ENCODE assay signal across 11 cellular contexts in genomic region chr17:57938061-57938502, GRCh38. TPM values are rescaled to one million over a fixed set of nuclear protein-coding genes. Genes with fewer than 3 reads are reported as not detected.
A peak's percentile ranks its signal among the peaks of the same experiment; 100 is the strongest.
DNase-seq lines count a peak whose midpoint lies in the region; ATAC-seq and TF ChIP-seq lines count a peak whose summit lies in the region.
"Had no signal": no experiment of that assay in that cellular context is flagged by ENCODE, and none has a peak within 500 bp of the region (broad histone marks: within the 10 kb centered on the region; RNA-seq: fewer than 3 reads in every experiment).

No MANE protein-coding gene starts in this region.

- peaks cover 11% of the 10 kb centered on the region for H3K79me1 ChIP-seq in mesenchymal stem cell (replicated peaks; ENCODE audit: low read length, poor library complexity, severe bottlenecking)

- peaks cover 42% of the 10 kb centered on the region for H3K4me1 ChIP-seq in mesenchymal stem cell (ENCODE audit: control insufficient read depth, insufficient read depth, low read depth, low read length)
- peaks cover 66 to 95% (median 74%) of the 10 kb centered on the region in 4 donors for H3K4me1 ChIP-seq in transverse colon

- H4K8ac ChIP-seq in mesenchymal stem cell (ENCODE audit: low read length) = peak overlapping the region; percentile 72

- H3K36me3 ChIP-seq in mesenchymal stem cell (ENCODE audit: control insufficient read depth in 1 of 2, insufficient read depth in 2 of 2, low read depth in 1 of 2, low read length in 2 of 2) (peaks cover 0 to 4% of the 10 kb centered on the region in 2 experiments), transverse colon (no peaks in the 10 kb centered on the region)
- H3K36me3 ChIP-seq: brain microvascular endothelial cell had no signal

- peak overlapping the region in 1 of 2 experiments; percentile 84 for H3K18ac ChIP-seq in mesenchymal stem cell (ENCODE audit: low read depth in 1 of 2, low read length in 2 of 2)

- H3K27me3 ChIP-seq in mesenchymal stem cell (ENCODE audit: control insufficient read depth in 1 of 2, insufficient read depth in 1 of 2, low read length in 2 of 2) (no peaks in the 10 kb centered on the region), transverse colon (no peaks in the 10 kb centered on the region)
- H3K27me3 ChIP-seq: brain microvascular endothelial cell had no signal

- no peak overlapping the region for H2BK120ac ChIP-seq in mesenchymal stem cell (ENCODE audit: low read depth, low read length)

- H3K23ac ChIP-seq in mesenchymal stem cell (ENCODE audit: low read length in 2 of 2) = peak overlapping the region in 1 of 2 experiments; percentile 77

- no peak for TF ChIP-seq CTCF in transverse colon (IDR thresholded peaks at IDR 0.05)

- peak overlapping the region in 1 of 2 experiments; percentile 80 for H2BK12ac ChIP-seq in mesenchymal stem cell (ENCODE audit: low read length in 2 of 2)

- in situ Hi-C loops in transverse colon (cut with MboI; ENCODE audit: low pct_ligation_motif_present in 1 of 4, low pct_unique_long_range_greater_than_20kb in 1 of 4, low sequenced_read_pairs in 3 of 4) = no loop called here

- no peak overlapping the region for H3K9ac ChIP-seq in mesenchymal stem cell (ENCODE audit: low read length)

- no peaks in the 10 kb centered on the region for H3K9me3 ChIP-seq in mesenchymal stem cell (ENCODE audit: control insufficient read depth, low read length)
- H3K9me3 ChIP-seq in transverse colon = no peaks in the 10 kb centered on the region

- intact Hi-C loops in transverse colon (cut with DNase I; ENCODE audit: low total_unique reads) = no loop called here

- TF ChIP-seq EP300 in transverse colon (IDR thresholded peaks at IDR 0.05; ENCODE audit: low read depth) = no peak

- WGBS in mesenchymal stem cell = 77% methylated on average over 7 of the region's 7 CpGs
- WGBS in transverse colon (ENCODE audit: low coverage in 1 of 2), 2 donors = 23 to 38% methylated on average over 5 to 7 of the region's 7 CpGs

- ATAC-seq in GM21367 (IDR thresholded peaks at IDR 0.05; ENCODE audit: unreplicated experiment) (no peak), HG03469 (IDR thresholded peaks at IDR 0.05; ENCODE audit: unreplicated experiment) (no peak)

- H3K14ac ChIP-seq in mesenchymal stem cell (ENCODE audit: low read length in 2 of 2) = no peak overlapping the region

- H2BK15ac ChIP-seq in mesenchymal stem cell (ENCODE audit: low read depth, poor library complexity, severe bottlenecking) = no peak overlapping the region

- no peak overlapping the region for H2BK5ac ChIP-seq in mesenchymal stem cell (ENCODE audit: low read depth, low read length, poor library complexity, severe bottlenecking)

- H3K27ac ChIP-seq in angular gyrus (ENCODE audit: low read depth, low read length) (peak overlapping the region; percentile 58), mesenchymal stem cell (ENCODE audit: low read length, poor library complexity, severe bottlenecking) (no peak overlapping the region), transverse colon (peak overlapping the region; percentile 91 to 99 (median 97))
- H3K27ac ChIP-seq: brain microvascular endothelial cell, SK-N-MC had no signal

- peak overlapping the region; percentile 84 for H4K91ac ChIP-seq in mesenchymal stem cell (ENCODE audit: low read length)

- H3K4me3 ChIP-seq in mesenchymal stem cell (ENCODE audit: insufficient read depth in 1 of 2, low read depth in 1 of 2, low read length in 2 of 2) = no peak overlapping the region
- no peak overlapping the region for H3K4me3 ChIP-seq in transverse colon
- H3K4me3 ChIP-seq: SK-N-MC had no signal

- DNase-seq in NCI-H146 (lab: John Stamatoyannopoulos, UW) = peak; percentile 28
- DNase-seq in NCI-H146 treated with DMSO at 0.1 percent for 48 hours (lab: John Stamatoyannopoulos, UW; ENCODE audit: unreplicated experiment) = no peak
- DNase-seq in mesenchymal stem cell = no peak
- no peak for DNase-seq in transverse colon
- DNase-seq in GM03348 (ENCODE audit: low spot score) = no peak
- DNase-seq: brain microvascular endothelial cell, erythroblast had no signal

- peak overlapping the region; percentile 40 to 42 for H3K4ac ChIP-seq in mesenchymal stem cell (ENCODE audit: low read depth in 1 of 2, low read length in 2 of 2)

- H2AFZ ChIP-seq in mesenchymal stem cell (ENCODE audit: low read depth, low read length) = no peak overlapping the region

- no peak for TF ChIP-seq POLR2A in transverse colon (IDR thresholded peaks at IDR 0.05)

- peak overlapping the region; percentile 95 for H2AK5ac ChIP-seq in mesenchymal stem cell (ENCODE audit: low read length, severe bottlenecking)

- no peak overlapping the region for H3K4me2 ChIP-seq in mesenchymal stem cell (ENCODE audit: low read length, poor library complexity, severe bottlenecking)

RNA-seq across cellular contexts. Expression of gene CUEDC1, which starts 17.1 kb away (rescaled TPM):
- polyA plus RNA-seq in mesenchymal stem cell (2013, experiment 1 of 2) = 23.1 TPM
- polyA plus RNA-seq in mesenchymal stem cell (2013, experiment 2 of 2) = 22.1 TPM
- 10 to 100 TPM; 20.2 to 27.3 (median 24.6) TPM for total RNA-seq in transverse colon

RNA-seq across cellular contexts. Expression of gene VEZF1, which starts 50.0 kb away (rescaled TPM):
- 45.1 TPM for polyA plus RNA-seq in mesenchymal stem cell (2013, experiment 1 of 2)
- 43.6 TPM for polyA plus RNA-seq in mesenchymal stem cell (2013, experiment 2 of 2)
- 10 to 100 TPM; 44.0 to 65.1 (median 50.1) TPM for total RNA-seq in transverse colon
